20 cellular contexts compared by ENCODE assay signal in genomic region chr15:75193272-75193671, GRCh38.
"Had no signal": no experiment of that assay in that cellular context is flagged by ENCODE, and none has a peak within 500 bp of the region (broad histone marks: within the 10 kb centered on the region; RNA-seq: fewer than 3 reads in every experiment).

No MANE protein-coding gene starts in this region.

- ATAC-seq: left cardiac atrium; stimulated activated effector memory CD8-positive, alpha-beta T cell treated with anti-CD3 and anti-CD28 coated beads, Interleukin-12 subunit alpha, Interleukin-12 subunit beta, amount 100 ng/mL, for 72 hours; stimulated activated naive CD8-positive, alpha-beta T cell treated with anti-CD3 and anti-CD28 coated beads, Interleukin-15, Interleukin-2, amounts not matched to agents 100 U/mL and 50 U/mL, for 24 hours had no signal

- H3K4me2 ChIP-seq: hepatocyte had no signal

- H3K9me3 Mint-ChIP-seq: stimulated activated effector memory CD8-positive, alpha-beta T cell treated with anti-CD3 and anti-CD28 coated beads, Interleukin-12 subunit alpha, Interleukin-12 subunit beta, amount 100 ng/mL, for 72 hours had no signal

- H3K36me3 Mint-ChIP-seq: naive B cell; stimulated activated effector memory CD8-positive, alpha-beta T cell treated with anti-CD3 and anti-CD28 coated beads, Interleukin-12 subunit alpha, Interleukin-12 subunit beta, amount 100 ng/mL, for 72 hours had no signal

- H3K27me3 ChIP-seq: hepatocyte, right atrium auricular region, tibial artery, upper lobe of left lung, uterus had no signal

- H2AFZ ChIP-seq: hepatocyte had no signal

- H3K4me3 ChIP-seq: hepatocyte, left ventricle myocardium inferior, lung, right atrium auricular region, tibial artery, upper lobe of left lung, uterus had no signal

- H3K36me3 ChIP-seq: left ventricle myocardium inferior, neutrophil, right atrium auricular region, tibial artery, upper lobe of left lung, uterus had no signal

- H3K27ac Mint-ChIP-seq: naive B cell; nephron; stimulated activated effector memory CD8-positive, alpha-beta T cell treated with anti-CD3 and anti-CD28 coated beads, Interleukin-12 subunit alpha, Interleukin-12 subunit beta, amount 100 ng/mL, for 72 hours had no signal

- H3K79me2 ChIP-seq: hepatocyte had no signal

- H3K9me3 ChIP-seq: left ventricle myocardium inferior, neutrophil, right atrium auricular region, tibial artery, upper lobe of left lung, uterus had no signal

- H3K4me3 Mint-ChIP-seq: naive B cell; nephron; stimulated activated effector memory CD8-positive, alpha-beta T cell treated with anti-CD3 and anti-CD28 coated beads, Interleukin-12 subunit alpha, Interleukin-12 subunit beta, amount 100 ng/mL, for 72 hours had no signal

- H3K4me1 ChIP-seq: uterus had no signal

- DNase-seq: dermis blood vessel endothelial cell; erythroblast; foreskin melanocyte; head of caudate nucleus; left cardiac atrium; left ventricle myocardium inferior; mesendoderm; naive B cell; stimulated activated CD4-positive, alpha-beta T cell treated with anti-CD3 and anti-CD28 coated beads, Interleukin-4, amount 100 ng/mL, for 1 hour; stimulated activated CD8-positive, alpha-beta memory T cell treated with anti-CD3 and anti-CD28 coated beads, Interleukin-4, amount 100 ng/mL, for 48 hours; stimulated activated naive CD8-positive, alpha-beta T cell treated with anti-CD3 and anti-CD28 coated beads, Interleukin-15, Interleukin-2, amounts not matched to agents 100 U/mL and 50 U/mL, for 24 hours; tibial artery; upper lobe of left lung; uterus had no signal

- H3K27ac ChIP-seq: hepatocyte, left ventricle myocardium inferior, neutrophil, right atrium auricular region, tibial artery, upper lobe of left lung, uterus had no signal

- H3K4me1 Mint-ChIP-seq: naive B cell had no signal
